Comparison of ENCODE assay signal across 23 cellular contexts in the genomic region with DNA sequence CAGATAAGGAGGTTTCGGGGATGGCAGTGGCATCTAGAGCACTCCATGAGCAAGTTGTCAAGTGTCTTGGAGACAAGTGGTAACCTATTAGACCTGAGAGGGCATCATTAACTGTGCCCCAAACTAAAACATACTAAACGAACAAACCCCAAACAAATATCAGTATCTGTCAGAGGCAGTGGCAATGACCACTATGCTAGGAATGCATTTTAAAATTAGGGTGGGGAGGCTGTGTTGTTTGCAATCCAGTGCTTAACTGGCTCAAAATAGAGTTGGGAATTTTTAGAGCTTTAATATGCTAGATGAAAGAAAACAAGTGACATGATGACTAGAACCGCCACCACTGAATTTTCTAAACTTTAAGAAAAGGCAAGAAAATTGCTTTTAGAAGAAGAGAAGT. TPM values are rescaled to one million over a fixed set of nuclear protein-coding genes. Genes with fewer than 3 reads are reported as not detected.
A peak's percentile ranks its signal among the peaks of the same experiment; 100 is the strongest.
DNase-seq lines count a peak whose midpoint lies in the region; ATAC-seq and TF ChIP-seq lines count a peak whose summit lies in the region.
"Had no signal": no experiment of that assay in that cellular context is flagged by ENCODE, and none has a peak within 500 bp of the region (broad histone marks: within the 10 kb centered on the region; RNA-seq: fewer than 3 reads in every experiment).

No MANE protein-coding gene starts in this region.

- peak overlapping the region; percentile 31 for H3K4me3 ChIP-seq in adipocyte (ENCODE audit: low read length)
- no peak overlapping the region for H3K4me3 ChIP-seq in lower lobe of right lung
- no peak overlapping the region for H3K4me3 ChIP-seq in suprapubic skin
- H3K4me3 ChIP-seq: K562, SJCRH30 had no signal

- H3K4me1 ChIP-seq in adipocyte (ENCODE audit: control insufficient read depth, insufficient read depth, low read length) (peaks cover 53% of the 10 kb centered on the region), lower lobe of right lung (peaks cover 12% of the 10 kb centered on the region), suprapubic skin (peaks cover 25% of the 10 kb centered on the region)
- H3K4me1 ChIP-seq: SJCRH30 had no signal

- H3K27me3 ChIP-seq in adipocyte (replicated peaks; ENCODE audit: control insufficient read depth, insufficient read depth, low read length) (no peaks in the 10 kb centered on the region), lower lobe of right lung (ENCODE audit: low read depth) (no peaks in the 10 kb centered on the region), suprapubic skin (no peaks in the 10 kb centered on the region)
- H3K27me3 ChIP-seq: SJCRH30 had no signal

- no peak for TF ChIP-seq CTCF in lower lobe of right lung (IDR thresholded peaks at IDR 0.05)
- TF ChIP-seq CTCF in suprapubic skin (IDR thresholded peaks at IDR 0.05): no peak

- no peak overlapping the region for H3K9ac ChIP-seq in adipocyte (ENCODE audit: low read length)

- H3K36me3 ChIP-seq in adipocyte (ENCODE audit: control insufficient read depth, insufficient read depth, low read length, severe bottlenecking): no peaks in the 10 kb centered on the region
- no peaks in the 10 kb centered on the region for H3K36me3 ChIP-seq in lower lobe of right lung
- H3K36me3 ChIP-seq in suprapubic skin: no peaks in the 10 kb centered on the region
- H3K36me3 ChIP-seq: SJCRH30 had no signal

- no peak for TF ChIP-seq POLR2A in suprapubic skin (IDR thresholded peaks at IDR 0.05)

- DNase-seq in adipocyte (ENCODE audit: low read depth): no peak
- no peak for DNase-seq in lower lobe of right lung
- no peak for DNase-seq in suprapubic skin (ENCODE audit: low spot score in 2 of 2)
- no peak for DNase-seq in epidermal melanocyte (ENCODE audit: insufficient read length, low spot score)
- no peak for DNase-seq in cerebellar nuclear complex (lab: John Stamatoyannopoulos, UW)
- DNase-seq: CD8-positive, alpha-beta memory T cell; DMS 273 treated with DMSO at 0.1 percent for 48 hours; DMS79 treated with DMSO at 0.1 percent for 48 hours; GF-D8; Kasumi-1; NCI-H1105; NCI-H1436 treated with DMSO at 0.1 percent for 48 hours; NCI-H187 treated with DMSO at 0.1 percent for 48 hours; NCI-H524; NCI-H748 treated with DMSO at 0.1 percent for 48 hours; SJCRH30 had no signal

- TF ChIP-seq EP300 in suprapubic skin (IDR thresholded peaks at IDR 0.05): no peak

- peak overlapping the region; percentile 44 for H3K27ac ChIP-seq in lower lobe of right lung
- H3K27ac ChIP-seq in suprapubic skin: peak overlapping the region; percentile 82
- H3K27ac ChIP-seq: C4-2B, SJCRH30 had no signal

- WGBS in suprapubic skin: 83% methylated on average over 3 of the region's 3 CpGs

- H3K9me3 ChIP-seq in adipocyte (ENCODE audit: control insufficient read depth, low read length) (peaks cover 5% of the 10 kb centered on the region), lower lobe of right lung (no peaks in the 10 kb centered on the region), suprapubic skin (no peaks in the 10 kb centered on the region)
- H3K9me3 ChIP-seq: SJCRH30 had no signal

- intact Hi-C loops in lower lobe of right lung (cut with DNase I): no loop called here

- ATAC-seq in lower lobe of right lung (peak; percentile 37 to 84), GM18511 (IDR thresholded peaks at IDR 0.05; ENCODE audit: unreplicated experiment) (no peak), HG03045 (IDR thresholded peaks at IDR 0.05; ENCODE audit: unreplicated experiment) (no peak)
- ATAC-seq: HCT116, K562, Right ventricle myocardium inferior, SK-N-SH treated with all-trans-retinoic acid at 6 μM for 48 hours had no signal

RNA-seq across cellular contexts. Expression of gene TPRG1, which starts 51.8 kb away (rescaled TPM):
- total RNA-seq in lower lobe of right lung (23.4 TPM), suprapubic skin (10 to 100 TPM; 19.9 to 30.9 (median 28.4) TPM)
- total RNA-seq: K562 had no signal

Comparison
In these comparisons a context has a peak if more than half of its experiments do, and no peak if none do; other contexts are left out.
1. ATAC-seq: peak in lower lobe of right lung (2 of 2); none in GM18511 (single experiment) and HG03045 (single experiment).